ENCODE assay signal across 8 cellular contexts in the genomic region with DNA sequence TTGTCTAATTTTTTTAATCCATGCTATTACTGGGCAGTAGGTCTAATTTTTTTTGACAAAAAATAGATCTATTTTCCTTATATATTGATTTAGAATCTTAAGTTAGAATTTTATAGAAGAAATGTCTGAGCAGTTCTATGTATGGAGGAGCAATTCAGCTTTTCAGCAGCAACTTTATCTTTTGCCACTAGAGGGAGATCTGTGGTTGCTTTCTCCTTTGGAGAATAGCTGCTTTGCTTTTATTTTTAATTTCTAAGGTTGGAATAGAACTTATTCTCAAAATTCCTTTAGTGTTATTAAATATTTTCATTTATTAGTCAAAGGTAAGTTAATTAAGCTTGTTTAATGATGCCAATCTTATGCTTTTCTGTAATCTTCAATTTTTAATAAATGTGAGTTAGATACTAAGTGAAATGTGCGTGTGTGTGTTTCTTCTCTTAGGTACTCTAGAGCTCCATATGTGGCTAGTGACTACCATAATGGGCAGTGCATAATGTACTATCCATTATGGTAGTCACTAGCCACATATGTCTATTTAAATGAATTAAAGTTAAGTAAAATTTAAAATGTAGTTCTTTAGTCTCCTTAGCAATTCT. TPM values are rescaled to one million over a fixed set of nuclear protein-coding genes. Genes with fewer than 3 reads are reported as not detected.
DNase-seq lines count a peak whose midpoint lies in the region; ATAC-seq and TF ChIP-seq lines count a peak whose summit lies in the region.

No MANE protein-coding gene starts in this region.

- no peak overlapping the region for H2BK120ac ChIP-seq in H9 (ENCODE audit: low read depth, low read length, poor library complexity, severe bottlenecking)

- H3K18ac ChIP-seq in H9 (ENCODE audit: insufficient read length, low read depth, low read length) = no peak overlapping the region

- no peaks in the 10 kb centered on the region for H3K9me3 Mint-ChIP-seq in activated naive CD4-positive, alpha-beta T cell treated with anti-CD3 and anti-CD28 coated beads, Interleukin-2, amount 10 ng/mL, durations not matched to agents 7 days and 5 days
- H3K9me3 Mint-ChIP-seq in H9 = peaks cover 0 to 17% of the 10 kb centered on the region in 2 experiments; a peak in 2 of 5 replicates

- H3K27me3 Mint-ChIP-seq in activated naive CD4-positive, alpha-beta T cell treated with anti-CD3 and anti-CD28 coated beads, Interleukin-2, amount 10 ng/mL, durations not matched to agents 7 days and 5 days = no peaks in the 10 kb centered on the region
- no peaks in the 10 kb centered on the region for H3K27me3 Mint-ChIP-seq in H9 (ENCODE audit: low read depth)

- H2BK5ac ChIP-seq in H9 (ENCODE audit: insufficient read length, low read length) = no peak overlapping the region

- H3K56ac ChIP-seq in H9 (ENCODE audit: insufficient read length, low read depth, low read length) = no peak overlapping the region

- no peak overlapping the region for H2AK5ac ChIP-seq in H9 (ENCODE audit: insufficient read length, low read length)

- H3K14ac ChIP-seq in H9 (ENCODE audit: insufficient read depth, low read length) = no peak overlapping the region

- H3K23ac ChIP-seq in H9 (ENCODE audit: insufficient read length, low read depth, low read length) = no peak overlapping the region

- H2BK20ac ChIP-seq in H9 (ENCODE audit: low read depth, low read length, poor library complexity, severe bottlenecking) = no peak overlapping the region

- H3K27ac ChIP-seq in H9 (ENCODE audit: insufficient read length, low read depth, low read length) (no peak overlapping the region), coronary artery (no peak overlapping the region)

- no peaks in the 10 kb centered on the region for H3K79me1 ChIP-seq in H9 (ENCODE audit: insufficient read depth, low read depth, low read length, poor library complexity, severe bottlenecking)

- no peak for ATAC-seq in GM19463 (IDR thresholded peaks at IDR 0.05; ENCODE audit: unreplicated experiment)
- no peak for ATAC-seq in HG02642 (IDR thresholded peaks at IDR 0.05; ENCODE audit: poor library complexity, unreplicated experiment)

- no peaks in the 10 kb centered on the region for H4K20me1 ChIP-seq in H9 (ENCODE audit: control insufficient read depth, insufficient read depth, insufficient read length)

- peaks cover 3% of the 10 kb centered on the region for H3K36me3 Mint-ChIP-seq in activated naive CD4-positive, alpha-beta T cell treated with anti-CD3 and anti-CD28 coated beads, Interleukin-2, amount 10 ng/mL, durations not matched to agents 7 days and 5 days
- peaks cover 4 to 9% (median 8%) of the 10 kb centered on the region in 3 experiments; a peak in 5 of 7 replicates for H3K36me3 Mint-ChIP-seq in H9 (ENCODE audit: insufficient read depth in 1 of 3, low read depth in 3 of 3)

- no peaks in the 10 kb centered on the region for H3K27me3 ChIP-seq in H9 (ENCODE audit: insufficient read depth, low read length)

- no peak overlapping the region for H2BK12ac ChIP-seq in H9 (ENCODE audit: insufficient read length, low read depth, low read length)

- H2BK15ac ChIP-seq in H9 (ENCODE audit: low read depth, low read length) = no peak overlapping the region

- H3K27ac Mint-ChIP-seq in activated naive CD4-positive, alpha-beta T cell treated with anti-CD3 and anti-CD28 coated beads, Interleukin-2, amount 10 ng/mL, durations not matched to agents 7 days and 5 days = no peak overlapping the region
- no peak overlapping the region for H3K27ac Mint-ChIP-seq in H9

- no peak overlapping the region for H3K9ac ChIP-seq in H9 (ENCODE audit: extremely low read depth, insufficient read length, low read length)

- H3K4me1 Mint-ChIP-seq in activated naive CD4-positive, alpha-beta T cell treated with anti-CD3 and anti-CD28 coated beads, Interleukin-2, amount 10 ng/mL, durations not matched to agents 7 days and 5 days = no peaks in the 10 kb centered on the region
- H3K4me1 Mint-ChIP-seq in H9 = no peaks in the 10 kb centered on the region

- CTCF ChIA-PET in activated naive CD4-positive, alpha-beta T cell treated with anti-CD3 and anti-CD28 coated beads, Interleukin-2, amount 10 ng/mL, durations not matched to agents 7 days and 5 days (lab: Charles Lee) = interaction anchor here (0.8 to 1.5 kb wide), 9 partner anchors 8 to 279 kb away, joined by 3 to 8 read pairs (median 3); no protein-coding TSS in a partner anchor

- TF ChIP-seq CTCF in H9 (conservative IDR thresholded peaks at IDR 0.05) (peak; percentile 78), coronary artery (IDR thresholded peaks at IDR 0.05) (peak; percentile 29)

- H3K4me3 Mint-ChIP-seq in activated naive CD4-positive, alpha-beta T cell treated with anti-CD3 and anti-CD28 coated beads, Interleukin-2, amount 10 ng/mL, durations not matched to agents 7 days and 5 days = no peak overlapping the region
- H3K4me3 Mint-ChIP-seq in H9 = no peak overlapping the region

- H4K8ac ChIP-seq in H9 (replicated peaks; ENCODE audit: insufficient read length, low read depth, low read length) = no peak overlapping the region

- no peak overlapping the region for H4K91ac ChIP-seq in H9 (ENCODE audit: insufficient read length, low read depth, low read length)

- no peak overlapping the region for H3T11ph ChIP-seq in H9 (ENCODE audit: low read length)

- peak; percentile 21 for DNase-seq in activated naive CD4-positive, alpha-beta T cell treated with anti-CD3 and anti-CD28 coated beads, Interleukin-2, amount 10 ng/mL, durations not matched to agents 7 days and 5 days
- no peak for DNase-seq in activated naive CD4-positive, alpha-beta T cell treated with anti-CD3 and anti-CD28 coated beads, Interleukin-2, amount 50 U/mL, for 16 hours
- DNase-seq in H9 (no peak), NCI-H748 (lab: John Stamatoyannopoulos, UW; ENCODE audit: unreplicated experiment) (peak; percentile 15), coronary artery (ENCODE audit: low spot score) (no peak), myocyte (ENCODE audit: low read depth) (peak; percentile 40)

- H4K5ac ChIP-seq in H9 (ENCODE audit: insufficient read length, low read depth, low read length) = no peak overlapping the region

- H3K79me2 ChIP-seq in H9 (ENCODE audit: insufficient read depth, low read length) = no peaks in the 10 kb centered on the region

- no CpG with 5 or more reads among the region's 1 CpG for WGBS in H9 (ENCODE audit: extremely low coverage, insufficient read length, low lambda C conversion rate)

- no peak overlapping the region for H3K4me3 ChIP-seq in coronary artery

- no peaks in the 10 kb centered on the region for H3K4me1 ChIP-seq in H9 (ENCODE audit: insufficient read depth, low read length)

- no peak overlapping the region for H2AFZ ChIP-seq in H9 (ENCODE audit: low read length)

- H3K23me2 ChIP-seq in H9 (ENCODE audit: insufficient read length, low read depth, low read length, poor library complexity, severe bottlenecking) = no peaks in the 10 kb centered on the region

- no peaks in the 10 kb centered on the region for H3K9me3 ChIP-seq in H9 (ENCODE audit: control insufficient read depth, low read depth, low read length)

- no peak overlapping the region for H3K4ac ChIP-seq in H9 (ENCODE audit: low read depth, low read length)

- no peak overlapping the region for H3K4me2 ChIP-seq in H9 (ENCODE audit: insufficient read depth, insufficient read length, low read length)

RNA-seq across cellular contexts. Expression of a gene that starts 29.3 kb away (rescaled TPM):
- total RNA-seq in H9 (2021) (12.1 and 14.0 TPM in 2 replicates), myocyte (29.1 and 39.1 TPM in 2 replicates)
- 10.2 TPM for polyA plus RNA-seq in myocyte (2012)

RNA-seq across cellular contexts. Expression of a gene that starts 38.8 kb away (rescaled TPM):
- total RNA-seq in H9 (2021) (1.3 and 1.6 TPM in 2 replicates), myocyte (3.9 and 5.3 TPM in 2 replicates)
- 4.0 TPM for polyA plus RNA-seq in myocyte (2012)

RNA-seq across cellular contexts. Expression of a gene that starts 59.1 kb away (rescaled TPM):
- total RNA-seq in H9 (2021) (not detected in 2 replicates), myocyte (not detected in 2 replicates)
- not detected for polyA plus RNA-seq in myocyte (2012)

Comparison
In these comparisons a context has a peak if more than half of its experiments do, and no peak if none do; other contexts are left out.
1. DNase-seq: peak in activated naive CD4-positive, alpha-beta T cell treated with anti-CD3 and anti-CD28 coated beads, Interleukin-2, amount 10 ng/mL, durations not matched to agents 7 days and 5 days (single experiment), NCI-H748 (single experiment) and myocyte (single experiment); none in activated naive CD4-positive, alpha-beta T cell treated with anti-CD3 and anti-CD28 coated beads, Interleukin-2, amount 50 U/mL, for 16 hours (single experiment), H9 (single experiment) and coronary artery (single experiment).